ENCODE assay signal across 2 cellular contexts in the genomic region with DNA sequence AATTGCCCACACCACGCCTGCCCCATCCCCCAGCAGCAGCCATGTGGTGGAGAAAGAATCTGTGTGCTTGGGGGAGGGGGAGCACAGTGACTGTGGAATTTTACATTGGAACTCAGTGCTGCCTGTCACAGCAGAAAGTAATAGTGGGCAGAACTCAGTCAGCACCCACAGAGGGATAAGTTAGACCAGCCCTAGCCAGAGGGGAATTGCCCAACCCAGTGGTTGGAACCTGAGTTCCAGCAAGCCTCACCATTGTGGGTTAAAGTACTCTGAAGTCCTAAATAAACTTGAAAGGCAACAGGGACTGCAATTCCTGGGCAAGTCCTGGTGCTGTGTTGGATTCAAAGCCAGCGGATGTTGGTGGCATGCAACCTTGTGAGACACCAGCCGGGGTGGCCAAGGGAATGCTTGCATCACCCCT.
A peak's percentile ranks its signal among the peaks of the same experiment; 100 is the strongest.
TF ChIP-seq lines count a peak whose summit lies in the region.

No MANE protein-coding gene starts in this region.

TF ChIP-seq in GM23338, 12 proteins besides CTCF, POLR2A, EP300 and RAD21:
- TF ChIP-seq, protein P1, sequence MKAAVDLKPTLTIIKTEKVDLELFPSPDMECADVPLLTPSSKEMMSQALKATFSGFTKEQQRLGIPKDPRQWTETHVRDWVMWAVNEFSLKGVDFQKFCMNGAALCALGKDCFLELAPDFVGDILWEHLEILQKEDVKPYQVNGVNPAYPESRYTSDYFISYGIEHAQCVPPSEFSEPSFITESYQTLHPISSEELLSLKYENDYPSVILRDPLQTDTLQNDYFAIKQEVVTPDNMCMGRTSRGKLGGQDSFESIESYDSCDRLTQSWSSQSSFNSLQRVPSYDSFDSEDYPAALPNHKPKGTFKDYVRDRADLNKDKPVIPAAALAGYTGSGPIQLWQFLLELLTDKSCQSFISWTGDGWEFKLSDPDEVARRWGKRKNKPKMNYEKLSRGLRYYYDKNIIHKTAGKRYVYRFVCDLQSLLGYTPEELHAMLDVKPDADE (IDR thresholded peaks at IDR 0.05): no peak
- TF ChIP-seq ZNF331 (CRISPR knock-in tag; IDR thresholded peaks at IDR 0.05; ENCODE audit: low read depth) (no peak), CREB1 (CRISPR knock-in tag; IDR thresholded peaks at IDR 0.05; ENCODE audit: low read depth) (no peak), EZH2phosphoT487 (IDR thresholded peaks at IDR 0.05; ENCODE audit: unreplicated experiment) (no peak), STAT1 (IDR thresholded peaks at IDR 0.05; ENCODE audit: unreplicated experiment) (no peak)
- TF ChIP-seq, protein P2, sequence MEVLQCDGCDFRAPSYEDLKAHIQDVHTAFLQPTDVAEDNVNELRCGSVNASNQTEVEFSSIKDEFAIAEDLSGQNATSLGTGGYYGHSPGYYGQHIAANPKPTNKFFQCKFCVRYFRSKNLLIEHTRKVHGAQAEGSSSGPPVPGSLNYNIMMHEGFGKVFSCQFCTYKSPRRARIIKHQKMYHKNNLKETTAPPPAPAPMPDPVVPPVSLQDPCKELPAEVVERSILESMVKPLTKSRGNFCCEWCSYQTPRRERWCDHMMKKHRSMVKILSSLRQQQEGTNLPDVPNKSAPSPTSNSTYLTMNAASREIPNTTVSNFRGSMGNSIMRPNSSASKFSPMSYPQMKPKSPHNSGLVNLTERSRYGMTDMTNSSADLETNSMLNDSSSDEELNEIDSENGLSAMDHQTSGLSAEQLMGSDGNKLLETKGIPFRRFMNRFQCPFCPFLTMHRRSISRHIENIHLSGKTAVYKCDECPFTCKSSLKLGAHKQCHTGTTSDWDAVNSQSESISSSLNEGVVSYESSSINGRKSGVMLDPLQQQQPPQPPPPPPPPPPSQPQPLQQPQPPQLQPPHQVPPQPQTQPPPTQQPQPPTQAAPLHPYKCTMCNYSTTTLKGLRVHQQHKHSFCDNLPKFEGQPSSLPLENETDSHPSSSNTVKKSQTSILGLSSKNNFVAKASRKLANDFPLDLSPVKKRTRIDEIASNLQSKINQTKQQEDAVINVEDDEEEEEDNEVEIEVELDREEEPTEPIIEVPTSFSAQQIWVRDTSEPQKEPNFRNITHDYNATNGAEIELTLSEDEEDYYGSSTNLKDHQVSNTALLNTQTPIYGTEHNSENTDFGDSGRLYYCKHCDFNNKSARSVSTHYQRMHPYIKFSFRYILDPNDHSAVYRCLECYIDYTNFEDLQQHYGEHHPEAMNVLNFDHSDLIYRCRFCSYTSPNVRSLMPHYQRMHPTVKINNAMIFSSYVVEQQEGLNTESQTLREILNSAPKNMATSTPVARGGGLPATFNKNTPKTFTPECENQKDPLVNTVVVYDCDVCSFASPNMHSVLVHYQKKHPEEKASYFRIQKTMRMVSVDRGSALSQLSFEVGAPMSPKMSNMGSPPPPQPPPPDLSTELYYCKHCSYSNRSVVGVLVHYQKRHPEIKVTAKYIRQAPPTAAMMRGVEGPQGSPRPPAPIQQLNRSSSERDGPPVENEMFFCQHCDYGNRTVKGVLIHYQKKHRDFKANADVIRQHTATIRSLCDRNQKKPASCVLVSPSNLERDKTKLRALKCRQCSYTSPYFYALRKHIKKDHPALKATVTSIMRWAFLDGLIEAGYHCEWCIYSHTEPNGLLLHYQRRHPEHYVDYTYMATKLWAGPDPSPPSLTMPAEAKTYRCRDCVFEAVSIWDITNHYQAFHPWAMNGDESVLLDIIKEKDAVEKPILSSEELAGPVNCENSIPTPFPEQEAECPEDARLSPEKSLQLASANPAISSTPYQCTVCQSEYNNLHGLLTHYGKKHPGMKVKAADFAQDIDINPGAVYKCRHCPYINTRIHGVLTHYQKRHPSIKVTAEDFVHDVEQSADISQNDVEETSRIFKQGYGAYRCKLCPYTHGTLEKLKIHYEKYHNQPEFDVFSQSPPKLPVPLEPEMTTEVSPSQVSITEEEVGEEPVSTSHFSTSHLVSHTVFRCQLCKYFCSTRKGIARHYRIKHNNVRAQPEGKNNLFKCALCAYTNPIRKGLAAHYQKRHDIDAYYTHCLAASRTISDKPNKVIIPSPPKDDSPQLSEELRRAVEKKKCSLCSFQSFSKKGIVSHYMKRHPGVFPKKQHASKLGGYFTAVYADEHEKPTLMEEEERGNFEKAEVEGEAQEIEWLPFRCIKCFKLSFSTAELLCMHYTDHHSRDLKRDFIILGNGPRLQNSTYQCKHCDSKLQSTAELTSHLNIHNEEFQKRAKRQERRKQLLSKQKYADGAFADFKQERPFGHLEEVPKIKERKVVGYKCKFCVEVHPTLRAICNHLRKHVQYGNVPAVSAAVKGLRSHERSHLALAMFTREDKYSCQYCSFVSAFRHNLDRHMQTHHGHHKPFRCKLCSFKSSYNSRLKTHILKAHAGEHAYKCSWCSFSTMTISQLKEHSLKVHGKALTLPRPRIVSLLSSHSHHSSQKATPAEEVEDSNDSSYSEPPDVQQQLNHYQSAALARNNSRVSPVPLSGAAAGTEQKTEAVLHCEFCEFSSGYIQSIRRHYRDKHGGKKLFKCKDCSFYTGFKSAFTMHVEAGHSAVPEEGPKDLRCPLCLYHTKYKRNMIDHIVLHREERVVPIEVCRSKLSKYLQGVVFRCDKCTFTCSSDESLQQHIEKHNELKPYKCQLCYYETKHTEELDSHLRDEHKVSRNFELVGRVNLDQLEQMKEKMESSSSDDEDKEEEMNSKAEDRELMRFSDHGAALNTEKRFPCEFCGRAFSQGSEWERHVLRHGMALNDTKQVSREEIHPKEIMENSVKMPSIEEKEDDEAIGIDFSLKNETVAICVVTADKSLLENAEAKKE (CRISPR knock-in tag; IDR thresholded peaks at IDR 0.05): no peak

TF ChIP-seq in H1, 55 proteins besides CTCF, POLR2A, EP300 and RAD21:
- no peak for TF ChIP-seq MAFK (IDR thresholded peaks at IDR 0.05; ENCODE audit: low read depth, low read length)
- peak; percentile 87 for TF ChIP-seq ASH2L (IDR thresholded peaks at IDR 0.05; ENCODE audit: low read length)
- 0 out of 2 replicates have a peak, but pooled peaks have one; percentile 22 for TF ChIP-seq SP1 (IDR thresholded peaks at IDR 0.05; ENCODE audit: low read depth, low read length)
- TF ChIP-seq SIN3A (conservative IDR thresholded peaks at IDR 0.05 in 1 of 2, IDR thresholded peaks at IDR 0.05 in 1 of 2; ENCODE audit: low read depth in 1 of 2, low read length in 2 of 2): no peak
- 0 out of 2 replicates have a peak, but pooled peaks have one; percentile 24 for TF ChIP-seq CEBPB (IDR thresholded peaks at IDR 0.05; ENCODE audit: low read depth, low read length)
- TF ChIP-seq NRF1 (IDR thresholded peaks at IDR 0.05; ENCODE audit: low read depth, low read length): no peak
- no peak for TF ChIP-seq BCL11A (IDR thresholded peaks at IDR 0.05; ENCODE audit: low read depth in 2 of 2, low read length in 2 of 2)
- TF ChIP-seq YY1 (IDR thresholded peaks at IDR 0.05; ENCODE audit: low read depth, low read length): no peak
- no peak; the same call in 1 of the 2 replicates for TF ChIP-seq BACH1 (IDR thresholded peaks at IDR 0.05; ENCODE audit: low read length)
- no peak for TF ChIP-seq RXRA (IDR thresholded peaks at IDR 0.05; ENCODE audit: insufficient read depth, low read depth, low read length)
- TF ChIP-seq, protein P3, sequence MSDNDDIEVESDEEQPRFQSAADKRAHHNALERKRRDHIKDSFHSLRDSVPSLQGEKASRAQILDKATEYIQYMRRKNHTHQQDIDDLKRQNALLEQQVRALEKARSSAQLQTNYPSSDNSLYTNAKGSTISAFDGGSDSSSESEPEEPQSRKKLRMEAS (IDR thresholded peaks at IDR 0.05): peak; percentile 61; the same call in 1 of the 2 replicates
- peak; percentile 72; the same call in 1 of the 2 replicates for TF ChIP-seq RBBP5 (IDR thresholded peaks at IDR 0.05; ENCODE audit: borderline replicate concordance, low read depth, low read length)
- no peak for TF ChIP-seq KDM5A (IDR thresholded peaks at IDR 0.05; ENCODE audit: low read length)
- TF ChIP-seq TBP (IDR thresholded peaks at IDR 0.05; ENCODE audit: low read depth, low read length): no peak
- TF ChIP-seq FOSL1 (IDR thresholded peaks at IDR 0.05; ENCODE audit: insufficient read depth, low read depth, low read length): no peak
- no peak for TF ChIP-seq POLR2AphosphoS5 (IDR thresholded peaks at IDR 0.05; ENCODE audit: low read depth, low read length)
- TF ChIP-seq SRF (IDR thresholded peaks at IDR 0.05; ENCODE audit: low read depth, low read length): no peak
- no peak for TF ChIP-seq JUN (IDR thresholded peaks at IDR 0.05; ENCODE audit: low read depth, low read length)
TF ChIP-seq in H1: peak in this region for 5.
